In genomic region chr15:75353604-75354003, GRCh38 we compare ENCODE assay signal across 15 cellular contexts.
"Had no signal": no experiment of that assay in that cellular context is flagged by ENCODE, and none has a peak within 500 bp of the region (broad histone marks: within the 10 kb centered on the region; RNA-seq: fewer than 3 reads in every experiment).

No MANE protein-coding gene starts in this region.

- H3K4me3 ChIP-seq: mucosa of descending colon, stomach, thoracic aorta had no signal

- H3K27ac ChIP-seq: brain microvascular endothelial cell, stomach, thoracic aorta had no signal

- H3K4me1 Mint-ChIP-seq: nephron had no signal

- H3K4me3 Mint-ChIP-seq: activated CD8-positive, alpha-beta memory T cell treated with anti-CD3 and anti-CD28 coated beads, Interleukin-2, amount 10 ng/mL, durations not matched to agents 7 days and 5 days; activated naive CD8-positive, alpha-beta T cell treated with anti-CD3 and anti-CD28 coated beads for 36 hours; activated T-cell treated with anti-CD3 and anti-CD28 coated beads, Interleukin-2, amount 50 U/mL, for 24 hours; nephron had no signal

- H3K9me3 Mint-ChIP-seq: activated T-cell treated with anti-CD3 and anti-CD28 coated beads, Interleukin-2, amount 50 U/mL, for 24 hours; nephron had no signal

- H3K27ac Mint-ChIP-seq: activated CD8-positive, alpha-beta memory T cell treated with anti-CD3 and anti-CD28 coated beads, Interleukin-2, amount 10 ng/mL, durations not matched to agents 7 days and 5 days; activated naive CD8-positive, alpha-beta T cell treated with anti-CD3 and anti-CD28 coated beads for 36 hours; activated T-cell treated with anti-CD3 and anti-CD28 coated beads, Interleukin-2, amount 50 U/mL, for 24 hours; nephron had no signal

- H3K9me3 ChIP-seq: mucosa of descending colon, stomach, thoracic aorta had no signal

- ATAC-seq: activated CD8-positive, alpha-beta memory T cell treated with anti-CD3 and anti-CD28 coated beads, Interleukin-2, amount 10 ng/mL, durations not matched to agents 7 days and 5 days; left colon; mucosa of descending colon had no signal

- FAIRE-seq: TTC549 had no signal

- DNase-seq: activated CD8-positive, alpha-beta memory T cell treated with anti-CD3 and anti-CD28 coated beads, Interleukin-2, amount 10 ng/mL, durations not matched to agents 7 days and 5 days; activated gamma-delta T cell; activated naive CD8-positive, alpha-beta T cell treated with anti-CD3 and anti-CD28 coated beads for 36 hours; brain microvascular endothelial cell; erythroblast; hypothalamus; left colon; mucosa of descending colon; stimulated activated CD4-positive, alpha-beta T cell treated with anti-CD3 and anti-CD28 coated beads, Interleukin-4, amount 100 ng/mL, for 1 hour; stomach; T-helper 2 cell had no signal
